Comparison of ENCODE assay signal across 24 cellular contexts in the genomic region with DNA sequence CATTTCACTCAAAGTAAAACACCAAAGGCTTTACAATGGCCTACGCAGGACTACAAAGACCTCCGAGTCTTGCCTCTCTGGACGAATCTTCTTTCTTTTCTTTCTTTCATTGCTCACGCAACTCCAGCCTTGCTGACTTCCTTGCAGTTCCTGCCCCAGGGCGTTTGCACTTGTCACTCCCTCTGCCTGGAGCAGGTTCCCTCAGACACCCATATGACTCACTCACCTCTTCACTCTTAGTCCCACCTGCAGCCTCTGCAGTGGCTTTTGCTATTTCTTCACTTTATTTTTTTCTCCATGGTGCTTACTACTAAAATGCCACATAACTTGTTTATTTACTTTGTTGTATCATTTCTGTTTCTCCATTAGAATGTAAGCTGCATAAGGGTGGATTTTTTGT. TPM values are rescaled to one million over a fixed set of nuclear protein-coding genes. Genes with fewer than 3 reads are reported as not detected.
A peak's percentile ranks its signal among the peaks of the same experiment; 100 is the strongest.
DNase-seq lines count a peak whose midpoint lies in the region; FAIRE-seq and TF ChIP-seq lines count a peak whose summit lies in the region.
"Had no signal": no experiment of that assay in that cellular context is flagged by ENCODE, and none has a peak within 500 bp of the region (broad histone marks: within the 10 kb centered on the region; RNA-seq: fewer than 3 reads in every experiment).

No MANE protein-coding gene starts in this region.

- H3K23ac ChIP-seq in mesenchymal stem cell (ENCODE audit: low read length in 2 of 2) = no peak overlapping the region

- no peaks in the 10 kb centered on the region for H3K36me3 ChIP-seq in bronchial epithelial cell (ENCODE audit: control insufficient read depth, insufficient read depth, low read length)
- H3K36me3 ChIP-seq in mesenchymal stem cell (ENCODE audit: control insufficient read depth in 1 of 2, insufficient read depth in 2 of 2, low read depth in 1 of 2, low read length in 2 of 2) = no peaks in the 10 kb centered on the region
- H3K36me3 ChIP-seq: BLaER1 treated with 17β-estradiol and CSF1 and Interleukin-3, amounts not matched to agents 10 nM and 100 nM; SJSA1 had no signal

- H2AK5ac ChIP-seq in mesenchymal stem cell (ENCODE audit: low read length, severe bottlenecking) = no peak overlapping the region

- no peak overlapping the region for H2BK120ac ChIP-seq in mesenchymal stem cell (ENCODE audit: low read depth, low read length)

- H3K27me3 ChIP-seq in bronchial epithelial cell (ENCODE audit: control insufficient read depth, insufficient read depth, low read length) = no peaks in the 10 kb centered on the region
- H3K27me3 ChIP-seq in mesenchymal stem cell (ENCODE audit: control insufficient read depth in 1 of 2, insufficient read depth in 1 of 2, low read length in 2 of 2) = peaks cover 0 to 8% of the 10 kb centered on the region in 2 experiments
- H3K27me3 ChIP-seq: BLaER1 treated with 17β-estradiol and CSF1 and Interleukin-3, amounts not matched to agents 10 nM and 100 nM; SJSA1 had no signal

- no peak overlapping the region for H2AFZ ChIP-seq in mesenchymal stem cell (ENCODE audit: low read depth, low read length)

- H3K4ac ChIP-seq in mesenchymal stem cell (ENCODE audit: low read depth in 1 of 2, low read length in 2 of 2) = no peak overlapping the region

- H3K9me3 ChIP-seq in mesenchymal stem cell (ENCODE audit: control insufficient read depth, low read length) = no peaks in the 10 kb centered on the region
- H3K9me3 ChIP-seq: SJSA1 had no signal

- no peak overlapping the region for H3K4me2 ChIP-seq in mesenchymal stem cell (ENCODE audit: low read length, poor library complexity, severe bottlenecking)

- H3K27me3 Mint-ChIP-seq in nephron progenitor cell (ENCODE audit: low read depth, poor library complexity) = peaks cover 7% of the 10 kb centered on the region

- H3K4me1 Mint-ChIP-seq in nephron progenitor cell = peaks cover 49% of the 10 kb centered on the region

- TF ChIP-seq CTCF in bronchial epithelial cell (IDR thresholded peaks at IDR 0.05; ENCODE audit: insufficient read depth, low read length, severe bottlenecking) (no peak), nephron progenitor cell (IDR thresholded peaks at IDR 0.05) (no peak)

- no peaks in the 10 kb centered on the region for H3K79me1 ChIP-seq in mesenchymal stem cell (replicated peaks; ENCODE audit: low read length, poor library complexity, severe bottlenecking)

- H2BK12ac ChIP-seq in mesenchymal stem cell (ENCODE audit: low read length in 2 of 2) = no peak overlapping the region

- no peak overlapping the region for H4K8ac ChIP-seq in mesenchymal stem cell (ENCODE audit: low read length)

- H2BK15ac ChIP-seq in mesenchymal stem cell (ENCODE audit: low read depth, poor library complexity, severe bottlenecking) = no peak overlapping the region

- DNase-seq in DMS53 (lab: John Stamatoyannopoulos, UW) (peak; percentile 33), DMS53 treated with DMSO at 0.1 percent for 48 hours (lab: John Stamatoyannopoulos, UW; ENCODE audit: unreplicated experiment) (no peak), bronchial epithelial cell (ENCODE audit: low read depth) (peak; percentile 10), mesenchymal stem cell (no peak), nephron progenitor cell (no peak), CD1c-positive myeloid dendritic cell (ENCODE audit: extremely low spot score) (no peak), NCI-H2171 treated with DMSO at 0.1 percent for 48 hours (lab: John Stamatoyannopoulos, UW) (no peak), RCC 7860 (ENCODE audit: low spot score) (no peak)
- DNase-seq: ACHN; CD8-positive, alpha-beta T cell; MM.1S; NCI-H1092; NCI-H1436; NCI-H1930; NCI-H2227 treated with DMSO at 0.1 percent for 48 hours; NCI-H510A; NCI-H748 treated with DMSO at 0.1 percent for 48 hours had no signal

- H3K18ac ChIP-seq in mesenchymal stem cell (ENCODE audit: low read depth in 1 of 2, low read length in 2 of 2) = no peak overlapping the region

- no peak overlapping the region for H4K91ac ChIP-seq in mesenchymal stem cell (ENCODE audit: low read length)

- peaks cover 1% of the 10 kb centered on the region for H3K4me1 ChIP-seq in mesenchymal stem cell (ENCODE audit: control insufficient read depth, insufficient read depth, low read depth, low read length)
- H3K4me1 ChIP-seq: SJSA1 had no signal

- peak overlapping the region; percentile 53 for H3K9ac ChIP-seq in mesenchymal stem cell (ENCODE audit: low read length)
- H3K9ac ChIP-seq: BLaER1 treated with 17β-estradiol and CSF1 and Interleukin-3, amounts not matched to agents 10 nM and 100 nM had no signal

- FAIRE-seq in bronchial epithelial cell (lab: Jason Lieb, UNC) (no peak), RCC 7860 (lab: Jason Lieb, UNC) (no peak)
- FAIRE-seq: H1, HepG2, K562 had no signal

- no peak overlapping the region for H3K4me3 Mint-ChIP-seq in nephron progenitor cell
- H3K4me3 Mint-ChIP-seq: CD8-positive, alpha-beta T cell had no signal

- H3K9me3 Mint-ChIP-seq in nephron progenitor cell = no peaks in the 10 kb centered on the region
- H3K9me3 Mint-ChIP-seq: CD8-positive, alpha-beta T cell had no signal

- H3K4me3 ChIP-seq in bronchial epithelial cell (ENCODE audit: low read depth, low read length) (no peak overlapping the region), mesenchymal stem cell (ENCODE audit: insufficient read depth in 1 of 2, low read depth in 1 of 2, low read length in 2 of 2) (no peak overlapping the region)
- H3K4me3 ChIP-seq: BLaER1 treated with 17β-estradiol and CSF1 and Interleukin-3, amounts not matched to agents 10 nM and 100 nM; K562; SJSA1 had no signal

- H3K27ac ChIP-seq in mesenchymal stem cell (ENCODE audit: low read length, poor library complexity, severe bottlenecking) = no peak overlapping the region
- H3K27ac ChIP-seq: 22Rv1, SJSA1 had no signal

- H3K36me3 Mint-ChIP-seq in nephron progenitor cell (ENCODE audit: low read depth) = no peaks in the 10 kb centered on the region
- H3K36me3 Mint-ChIP-seq: CD8-positive, alpha-beta T cell had no signal

- H3K14ac ChIP-seq in mesenchymal stem cell (ENCODE audit: low read length in 2 of 2) = no peak overlapping the region

- WGBS in mesenchymal stem cell = 87% methylated on average over 5 of the region's 5 CpGs

- no peak overlapping the region for H2BK5ac ChIP-seq in mesenchymal stem cell (ENCODE audit: low read depth, low read length, poor library complexity, severe bottlenecking)

- H3K27ac Mint-ChIP-seq in nephron progenitor cell = no peak overlapping the region
- H3K27ac Mint-ChIP-seq: CD8-positive, alpha-beta T cell had no signal

RNA-seq across cellular contexts. Expression of a gene that starts 33.1 kb away (rescaled TPM):
- not detected in 2 replicates for total RNA-seq in bronchial epithelial cell
- polyA plus RNA-seq in mesenchymal stem cell (2013, experiment 1 of 2) = not detected
- not detected for polyA plus RNA-seq in mesenchymal stem cell (2013, experiment 2 of 2)
- total RNA-seq: CD8-positive, alpha-beta T cell; HepG2; K562; LHCN-M2; SJSA1 had no signal
- polyA plus RNA-seq: HepG2, K562 had no signal

RNA-seq across cellular contexts. Expression of a gene that starts 55.2 kb away (rescaled TPM):
- total RNA-seq in bronchial epithelial cell = not detected in 2 replicates
- polyA plus RNA-seq in mesenchymal stem cell (2013, experiment 1 of 2) = not detected
- polyA plus RNA-seq in mesenchymal stem cell (2013, experiment 2 of 2) = 0.01 TPM
- total RNA-seq: CD8-positive, alpha-beta T cell; HepG2; K562; SJSA1 had no signal
- polyA plus RNA-seq: HepG2 had no signal

Comparison
In these comparisons a context has a peak if more than half of its experiments do, and no peak if none do; other contexts are left out.
1. DNase-seq: peak in DMS53 (single experiment) and bronchial epithelial cell (single experiment); none in DMS53 treated with DMSO at 0.1 percent for 48 hours (single experiment), mesenchymal stem cell (single experiment), nephron progenitor cell (single experiment), CD1c-positive myeloid dendritic cell (single experiment), NCI-H2171 treated with DMSO at 0.1 percent for 48 hours (single experiment) and RCC 7860 (single experiment).